Comparison of ENCODE assay signal across 8 cellular contexts in the genomic region with DNA sequence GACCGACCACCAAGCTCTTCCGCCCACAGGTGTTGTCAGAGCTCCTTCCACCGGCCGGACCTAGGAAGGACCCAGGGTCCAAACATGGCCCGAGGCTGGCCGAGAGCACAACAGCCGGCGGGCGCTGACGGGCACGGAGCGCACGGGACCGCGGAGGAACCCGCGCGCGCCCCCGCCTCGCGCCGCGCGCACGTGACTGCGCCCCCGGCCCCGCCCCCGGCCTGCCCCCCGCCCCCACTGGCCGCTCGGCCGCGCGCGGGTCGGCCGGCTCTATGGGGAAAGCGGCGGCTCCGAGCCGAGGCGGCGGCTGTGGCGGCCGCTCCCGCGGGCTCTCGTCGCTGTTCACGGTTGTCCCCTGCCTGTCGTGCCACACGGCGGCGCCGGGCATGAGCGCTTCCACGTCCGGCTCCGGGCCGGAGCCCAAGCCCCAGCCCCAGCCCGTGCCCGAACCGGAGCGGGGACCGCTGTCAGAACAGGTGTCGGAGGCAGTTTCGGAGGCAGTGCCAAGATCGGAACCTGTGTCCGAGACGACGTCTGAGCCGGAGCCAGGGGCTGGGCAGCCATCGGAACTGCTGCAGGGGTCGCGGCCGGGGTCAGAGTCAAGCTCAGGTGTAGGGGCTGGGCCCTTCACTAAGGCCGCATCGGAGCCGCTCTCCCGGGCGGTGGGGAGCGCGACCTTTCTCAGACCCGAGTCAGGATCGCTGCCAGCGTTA. TPM values are rescaled to one million over a fixed set of nuclear protein-coding genes. Genes with fewer than 3 reads are reported as not detected.
DNase-seq lines count a peak whose midpoint lies in the region; ATAC-seq, FAIRE-seq and TF ChIP-seq lines count a peak whose summit lies in the region.

A gene with protein sequence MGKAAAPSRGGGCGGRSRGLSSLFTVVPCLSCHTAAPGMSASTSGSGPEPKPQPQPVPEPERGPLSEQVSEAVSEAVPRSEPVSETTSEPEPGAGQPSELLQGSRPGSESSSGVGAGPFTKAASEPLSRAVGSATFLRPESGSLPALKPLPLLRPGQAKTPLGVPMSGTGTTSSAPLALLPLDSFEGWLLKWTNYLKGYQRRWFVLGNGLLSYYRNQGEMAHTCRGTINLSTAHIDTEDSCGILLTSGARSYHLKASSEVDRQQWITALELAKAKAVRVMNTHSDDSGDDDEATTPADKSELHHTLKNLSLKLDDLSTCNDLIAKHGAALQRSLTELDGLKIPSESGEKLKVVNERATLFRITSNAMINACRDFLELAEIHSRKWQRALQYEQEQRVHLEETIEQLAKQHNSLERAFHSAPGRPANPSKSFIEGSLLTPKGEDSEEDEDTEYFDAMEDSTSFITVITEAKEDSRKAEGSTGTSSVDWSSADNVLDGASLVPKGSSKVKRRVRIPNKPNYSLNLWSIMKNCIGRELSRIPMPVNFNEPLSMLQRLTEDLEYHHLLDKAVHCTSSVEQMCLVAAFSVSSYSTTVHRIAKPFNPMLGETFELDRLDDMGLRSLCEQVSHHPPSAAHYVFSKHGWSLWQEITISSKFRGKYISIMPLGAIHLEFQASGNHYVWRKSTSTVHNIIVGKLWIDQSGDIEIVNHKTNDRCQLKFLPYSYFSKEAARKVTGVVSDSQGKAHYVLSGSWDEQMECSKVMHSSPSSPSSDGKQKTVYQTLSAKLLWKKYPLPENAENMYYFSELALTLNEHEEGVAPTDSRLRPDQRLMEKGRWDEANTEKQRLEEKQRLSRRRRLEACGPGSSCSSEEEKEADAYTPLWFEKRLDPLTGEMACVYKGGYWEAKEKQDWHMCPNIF (plus strand): TSS at position 237 of the 713 bp plus-strand sequence. CDS start 36 bp downstream, at position 273.

- ATAC-seq in GM19351 (IDR thresholded peaks at IDR 0.05; ENCODE audit: unreplicated experiment): no peak

- DNase-seq in NCI-H2171 (lab: John Stamatoyannopoulos, UW): peak; percentile 62
- DNase-seq in activated T-helper 9 cell treated with anti-CD3 and anti-CD28 coated beads, Interleukin-2, amount 50 U/mL, for 16 hours (ENCODE audit: low read depth): peak; percentile 5
- DNase-seq in frontal cortex (ENCODE audit: low spot score in 2 of 2): peak; percentile 77 to 87
- peak; percentile 44 for DNase-seq in ureter (ENCODE audit: low spot score)
- DNase-seq in pons (ENCODE audit: low spot score): no peak

- peaks cover 29% of the 10 kb centered on the region for H3K27me3 Mint-ChIP-seq in nephron (ENCODE audit: low read depth)

- 0 out of 2 replicates have a peak, but pooled peaks have one; percentile 17 for TF ChIP-seq CTCF in GM12875 (IDR thresholded peaks at IDR 0.05; ENCODE audit: borderline replicate concordance, insufficient read depth, low read depth, low read length)
- no peak for TF ChIP-seq CTCF in nephron (IDR thresholded peaks at IDR 0.05; ENCODE audit: unreplicated experiment in 3 of 3)

- H3K4me3 ChIP-seq in GM12875 (ENCODE audit: low read depth, low read length): peak within 1 kb of the TSS; percentile 29

- H3K9me3 Mint-ChIP-seq in nephron: peaks cover 2% of the 10 kb centered on the region

- H3K4me3 Mint-ChIP-seq in nephron: peak within 1 kb of the TSS; percentile 90 to 93 (median 91)

- peak within 1 kb of the TSS; percentile 77 to 89 (median 87) for H3K27ac Mint-ChIP-seq in nephron

- no peaks in the 10 kb centered on the region for H3K36me3 Mint-ChIP-seq in nephron (ENCODE audit: low read depth)

- FAIRE-seq in frontal cortex (lab: Jason Lieb, UNC): no peak

- peaks cover 7% of the 10 kb centered on the region for H3K4me1 Mint-ChIP-seq in nephron

RNA-seq across cellular contexts. Expression of the gene that starts here (rescaled TPM):
- total RNA-seq in frontal cortex (19.2 TPM), ureter (4.3 TPM)
